ENCODE assay signal across 18 cellular contexts in genomic region chr22:22262332-22263074, GRCh38. TPM values are rescaled to one million over a fixed set of nuclear protein-coding genes. Genes with fewer than 3 reads are reported as not detected.
A peak's percentile ranks its signal among the peaks of the same experiment; 100 is the strongest.
DNase-seq lines count a peak whose midpoint lies in the region; TF ChIP-seq lines count a peak whose summit lies in the region.
"Not testable (repeated sequence)": the region's sequence is repeated elsewhere in the genome, so short reads cannot be mapped to it uniquely, and the experiment has no call there.
"Had no signal": no experiment of that assay in that cellular context is flagged by ENCODE, and none has a peak within 500 bp of the region (broad histone marks: within the 10 kb centered on the region; RNA-seq: fewer than 3 reads in every experiment).

No MANE protein-coding gene starts in this region.

- H3K9ac ChIP-seq in mesenchymal stem cell (ENCODE audit: low read length) = not testable (repeated sequence)

- not testable (repeated sequence) for H3K36me3 ChIP-seq in adrenal gland (replicated peaks in 1 of 2); mesenchymal stem cell (ENCODE audit: control insufficient read depth in 1 of 2, insufficient read depth in 2 of 2, low read depth in 1 of 2, low read length in 2 of 2)

- not testable (repeated sequence) for H2AFZ ChIP-seq in mesenchymal stem cell (ENCODE audit: low read depth, low read length)

- H3K23ac ChIP-seq in mesenchymal stem cell (ENCODE audit: low read length in 2 of 2) = not testable (repeated sequence)

- not testable (repeated sequence) for H4K8ac ChIP-seq in mesenchymal stem cell (ENCODE audit: low read length)

- H2BK15ac ChIP-seq in mesenchymal stem cell (ENCODE audit: low read depth, poor library complexity, severe bottlenecking) = not testable (repeated sequence)

- H3K4me2 ChIP-seq in mesenchymal stem cell (ENCODE audit: low read length, poor library complexity, severe bottlenecking) = not testable (repeated sequence)

- not testable (repeated sequence) for H3K18ac ChIP-seq in mesenchymal stem cell (ENCODE audit: low read depth in 1 of 2, low read length in 2 of 2)

- not testable (repeated sequence) for H3K4ac ChIP-seq in mesenchymal stem cell (ENCODE audit: low read depth in 1 of 2, low read length in 2 of 2)

- H3K4me3 ChIP-seq in AG10803 (ENCODE audit: low read length); NB4 (ENCODE audit: low read depth, low read length); adrenal gland; mesenchymal stem cell (ENCODE audit: insufficient read depth in 1 of 2, low read depth in 1 of 2, low read length in 2 of 2): not testable (repeated sequence)

- H3K27ac ChIP-seq in adrenal gland; mesenchymal stem cell (ENCODE audit: low read length, poor library complexity, severe bottlenecking): not testable (repeated sequence)

- H3K14ac ChIP-seq in mesenchymal stem cell (ENCODE audit: low read length in 2 of 2) = not testable (repeated sequence)

- DNase-seq in AG10803 (ENCODE audit: low read depth) (peak; percentile 63), HCEC 1CT (peak; percentile 30), NB4 (ENCODE audit: low read depth) (peak; percentile 55), adrenal gland (peak in 4 of 7 donors; percentile 39 to 61 (median 51)), dedifferentiated amniotic fluid mesenchymal stem cell (ENCODE audit: extremely low spot score) (peak; percentile 15), fibroblast of the conjunctiva (ENCODE audit: low read depth) (peak; percentile 28), mesenchymal stem cell (peak; percentile 33), stromal cell of bone marrow (ENCODE audit: low read depth) (peak; percentile 67)

- not testable (repeated sequence) for H3K27me3 ChIP-seq in adrenal gland; mesenchymal stem cell (ENCODE audit: control insufficient read depth in 1 of 2, insufficient read depth in 1 of 2, low read length in 2 of 2)

- not testable (repeated sequence) for H2BK120ac ChIP-seq in mesenchymal stem cell (ENCODE audit: low read depth, low read length)

- H3K4me1 ChIP-seq in adrenal gland (replicated peaks in 1 of 2); mesenchymal stem cell (ENCODE audit: control insufficient read depth, insufficient read depth, low read depth, low read length): not testable (repeated sequence)

- H3K9me3 ChIP-seq in adrenal gland (replicated peaks in 1 of 3); mesenchymal stem cell (ENCODE audit: control insufficient read depth, low read length): not testable (repeated sequence)

- intact Hi-C loops in adrenal gland (cut with DNase I) = not testable (repeated sequence)

- not testable (repeated sequence) for TF ChIP-seq CTCF in AG10803 (conservative IDR thresholded peaks at IDR 0.05; ENCODE audit: low read length); NB4 (IDR thresholded peaks at IDR 0.05; ENCODE audit: low read depth, low read length); adrenal gland (IDR thresholded peaks at IDR 0.05)

- not testable (repeated sequence) for H3K79me1 ChIP-seq in mesenchymal stem cell (replicated peaks; ENCODE audit: low read length, poor library complexity, severe bottlenecking)

- not testable (repeated sequence) for H2BK12ac ChIP-seq in mesenchymal stem cell (ENCODE audit: low read length in 2 of 2)

- not testable (repeated sequence) for H2BK5ac ChIP-seq in mesenchymal stem cell (ENCODE audit: low read depth, low read length, poor library complexity, severe bottlenecking)

- H4K91ac ChIP-seq in mesenchymal stem cell (ENCODE audit: low read length) = not testable (repeated sequence)

- TF ChIP-seq POLR2A in NB4 (IDR thresholded peaks at IDR 0.05; ENCODE audit: extremely low read depth, insufficient read length); adrenal gland (IDR thresholded peaks at IDR 0.05): not testable (repeated sequence)

- WGBS in adrenal gland, 4 donors = 29 to 35% (median 33%) methylated on average over 3 of the region's 3 CpGs
- WGBS in mesenchymal stem cell = 28% methylated on average over 2 of the region's 3 CpGs

- not testable (repeated sequence) for H2AK5ac ChIP-seq in mesenchymal stem cell (ENCODE audit: low read length, severe bottlenecking)

RNA-seq across cellular contexts. Expression of gene VPREB1, which starts 17.9 kb away (rescaled TPM):
- not detected for total RNA-seq in adrenal gland
- polyA plus RNA-seq in adrenal gland = not detected
- polyA plus RNA-seq in mesenchymal stem cell (2013, experiment 1 of 2) = not detected
- not detected for polyA plus RNA-seq in mesenchymal stem cell (2013, experiment 2 of 2)
- total RNA-seq: CD8-positive, alpha-beta T cell; cerebellum; endothelial cell of umbilical vein; glomerular endothelial cell; GM23338; naive thymus-derived CD8-positive, alpha-beta T cell; occipital lobe; upper lobe of left lung had no signal
- polyA plus RNA-seq: endothelial cell of umbilical vein; GM23338; liver; naive thymus-derived CD8-positive, alpha-beta T cell; SK-N-SH had no signal

Comparison
In these comparisons a context has a peak if more than half of its experiments do, and no peak if none do; other contexts are left out.
1. DNase-seq: peak in every context shown above with its lines; median percentile 67 in stromal cell of bone marrow; 63 in AG10803; 55 in NB4; 51 in adrenal gland; 33 in mesenchymal stem cell; 30 in HCEC 1CT; 28 in fibroblast of the conjunctiva; 15 in dedifferentiated amniotic fluid mesenchymal stem cell.